ENCODE assay signal across 1 cellular context in the genomic region with DNA sequence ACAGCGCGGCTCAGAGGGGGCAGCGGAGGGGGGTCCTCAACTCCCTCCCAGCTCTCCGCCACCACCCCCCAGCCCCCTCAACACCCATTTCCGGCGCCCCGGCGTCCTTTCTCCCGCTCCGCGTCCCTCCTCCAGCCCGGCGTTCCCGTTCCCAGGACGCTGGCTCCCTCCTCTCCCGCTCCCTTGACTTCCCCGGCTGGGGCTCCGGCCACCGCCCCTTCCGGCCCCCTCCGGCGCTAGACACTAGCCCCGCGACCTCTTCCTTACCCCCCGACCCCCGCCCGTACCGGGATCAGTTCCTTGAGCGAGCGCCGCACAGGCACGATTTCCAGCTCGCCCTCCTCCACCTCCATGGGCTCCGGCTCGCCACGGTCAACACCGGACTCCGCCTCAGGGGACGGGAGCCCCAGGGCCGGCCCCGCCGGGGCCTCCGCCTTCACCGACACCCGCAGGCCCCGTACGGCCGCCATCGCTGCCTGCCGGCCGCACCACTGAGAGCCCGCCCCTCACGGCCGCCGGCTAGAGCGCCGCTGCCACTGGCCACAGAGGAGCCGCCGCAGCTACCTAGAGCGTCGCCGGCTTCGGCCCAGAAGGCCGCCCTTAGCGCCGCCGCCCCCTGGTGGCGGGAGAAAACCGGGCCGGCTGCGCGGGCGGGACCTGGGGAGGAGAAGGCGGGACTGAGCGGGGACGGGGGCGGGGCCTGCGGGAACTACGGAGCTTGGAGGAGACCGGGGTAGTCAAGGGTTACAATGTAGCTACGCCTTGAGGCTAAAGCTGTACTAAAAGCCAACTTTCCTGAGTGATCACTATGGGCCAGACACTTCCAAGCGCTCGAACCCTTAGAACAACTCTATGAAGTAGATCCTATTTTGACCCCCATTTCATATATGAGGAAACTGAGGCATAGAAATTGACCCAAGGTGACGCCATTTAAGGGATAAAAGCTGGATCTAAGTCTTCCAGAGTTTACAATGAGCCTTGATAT.
A peak's percentile ranks its signal among the peaks of the same experiment; 100 is the strongest.
TF ChIP-seq lines count a peak whose summit lies in the region.

A gene with protein sequence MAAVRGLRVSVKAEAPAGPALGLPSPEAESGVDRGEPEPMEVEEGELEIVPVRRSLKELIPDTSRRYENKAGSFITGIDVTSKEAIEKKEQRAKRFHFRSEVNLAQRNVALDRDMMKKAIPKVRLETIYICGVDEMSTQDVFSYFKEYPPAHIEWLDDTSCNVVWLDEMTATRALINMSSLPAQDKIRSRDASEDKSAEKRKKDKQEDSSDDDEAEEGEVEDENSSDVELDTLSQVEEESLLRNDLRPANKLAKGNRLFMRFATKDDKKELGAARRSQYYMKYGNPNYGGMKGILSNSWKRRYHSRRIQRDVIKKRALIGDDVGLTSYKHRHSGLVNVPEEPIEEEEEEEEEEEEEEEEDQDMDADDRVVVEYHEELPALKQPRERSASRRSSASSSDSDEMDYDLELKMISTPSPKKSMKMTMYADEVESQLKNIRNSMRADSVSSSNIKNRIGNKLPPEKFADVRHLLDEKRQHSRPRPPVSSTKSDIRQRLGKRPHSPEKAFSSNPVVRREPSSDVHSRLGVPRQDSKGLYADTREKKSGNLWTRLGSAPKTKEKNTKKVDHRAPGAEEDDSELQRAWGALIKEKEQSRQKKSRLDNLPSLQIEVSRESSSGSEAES (minus strand): TSS at position 493 of the 985 bp plus-strand sequence. CDS start 23 bp downstream, at position 470.

TF ChIP-seq in K562, 482 proteins besides CTCF, POLR2A, EP300 and RAD21 (continued from another document and continues in another):
- TF ChIP-seq SNRNP70 (optimal IDR thresholded peaks at IDR 0.05; ENCODE audit: low read depth, low read length) = no peak
- no peak for TF ChIP-seq SMARCC2 (IDR thresholded peaks at IDR 0.05; ENCODE audit: low read depth)
- TF ChIP-seq ZNF347 (CRISPR knock-in tag; IDR thresholded peaks at IDR 0.05; ENCODE audit: low read depth) = no peak
- 0 out of 2 replicates have a peak, but pooled peaks have one; percentile 50 for TF ChIP-seq ZBED1 (IDR thresholded peaks at IDR 0.05)
- no peak for TF ChIP-seq ZNF165 (CRISPR knock-in tag; IDR thresholded peaks at IDR 0.05; ENCODE audit: borderline replicate concordance)
- TF ChIP-seq, protein P1, sequence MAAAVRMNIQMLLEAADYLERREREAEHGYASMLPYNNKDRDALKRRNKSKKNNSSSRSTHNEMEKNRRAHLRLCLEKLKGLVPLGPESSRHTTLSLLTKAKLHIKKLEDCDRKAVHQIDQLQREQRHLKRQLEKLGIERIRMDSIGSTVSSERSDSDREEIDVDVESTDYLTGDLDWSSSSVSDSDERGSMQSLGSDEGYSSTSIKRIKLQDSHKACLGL (CRISPR knock-in tag; IDR thresholded peaks at IDR 0.05; ENCODE audit: borderline replicate concordance, poor library complexity, severe bottlenecking) = no peak
- TF ChIP-seq TCF7 (IDR thresholded peaks at IDR 0.05; ENCODE audit: borderline replicate concordance) = no peak
- no peak for TF ChIP-seq ZNF830 (CRISPR knock-in tag; IDR thresholded peaks at IDR 0.05)
- 0 out of 2 replicates have a peak, but pooled peaks have one; percentile 55 for TF ChIP-seq HNRNPL (IDR thresholded peaks at IDR 0.05; ENCODE audit: low read depth, low read length)
- 0 out of 2 replicates have a peak, but pooled peaks have one; percentile 67 for TF ChIP-seq ZNF431 (CRISPR knock-in tag; IDR thresholded peaks at IDR 0.05)
- no peak for TF ChIP-seq GTF2A2 (tag; IDR thresholded peaks at IDR 0.05)
- peak; percentile 66; the same call in 1 of the 2 replicates for TF ChIP-seq FOXP1 (CRISPR knock-in tag; IDR thresholded peaks at IDR 0.05)
- no peak for TF ChIP-seq ZNF764 (CRISPR knock-in tag; IDR thresholded peaks at IDR 0.05; ENCODE audit: low read depth)
- TF ChIP-seq, protein P2, sequence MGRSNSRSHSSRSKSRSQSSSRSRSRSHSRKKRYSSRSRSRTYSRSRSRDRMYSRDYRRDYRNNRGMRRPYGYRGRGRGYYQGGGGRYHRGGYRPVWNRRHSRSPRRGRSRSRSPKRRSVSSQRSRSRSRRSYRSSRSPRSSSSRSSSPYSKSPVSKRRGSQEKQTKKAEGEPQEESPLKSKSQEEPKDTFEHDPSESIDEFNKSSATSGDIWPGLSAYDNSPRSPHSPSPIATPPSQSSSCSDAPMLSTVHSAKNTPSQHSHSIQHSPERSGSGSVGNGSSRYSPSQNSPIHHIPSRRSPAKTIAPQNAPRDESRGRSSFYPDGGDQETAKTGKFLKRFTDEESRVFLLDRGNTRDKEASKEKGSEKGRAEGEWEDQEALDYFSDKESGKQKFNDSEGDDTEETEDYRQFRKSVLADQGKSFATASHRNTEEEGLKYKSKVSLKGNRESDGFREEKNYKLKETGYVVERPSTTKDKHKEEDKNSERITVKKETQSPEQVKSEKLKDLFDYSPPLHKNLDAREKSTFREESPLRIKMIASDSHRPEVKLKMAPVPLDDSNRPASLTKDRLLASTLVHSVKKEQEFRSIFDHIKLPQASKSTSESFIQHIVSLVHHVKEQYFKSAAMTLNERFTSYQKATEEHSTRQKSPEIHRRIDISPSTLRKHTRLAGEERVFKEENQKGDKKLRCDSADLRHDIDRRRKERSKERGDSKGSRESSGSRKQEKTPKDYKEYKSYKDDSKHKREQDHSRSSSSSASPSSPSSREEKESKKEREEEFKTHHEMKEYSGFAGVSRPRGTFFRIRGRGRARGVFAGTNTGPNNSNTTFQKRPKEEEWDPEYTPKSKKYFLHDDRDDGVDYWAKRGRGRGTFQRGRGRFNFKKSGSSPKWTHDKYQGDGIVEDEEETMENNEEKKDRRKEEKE (IDR thresholded peaks at IDR 0.05; ENCODE audit: borderline replicate concordance in 1 of 2, control insufficient read depth in 1 of 2, low read depth in 2 of 2, low read length in 1 of 2) = peak in 1 of 2 experiments; percentile 73; a peak in 1 of 4 replicates
- TF ChIP-seq ARID2 (IDR thresholded peaks at IDR 0.05) = no peak
- TF ChIP-seq ATF7 (IDR thresholded peaks at IDR 0.05) = peak; percentile 67; the same call in 1 of the 2 replicates
- no peak for TF ChIP-seq DNMT1 (IDR thresholded peaks at IDR 0.05)
- TF ChIP-seq HLTF (IDR thresholded peaks at IDR 0.05) = no peak
- TF ChIP-seq HNRNPLL (IDR thresholded peaks at IDR 0.05; ENCODE audit: low read depth, low read length, poor library complexity, severe bottlenecking) = peak; percentile 87
- no peak; the same call in 1 of the 2 replicates for TF ChIP-seq ZNF589 (CRISPR knock-in tag; IDR thresholded peaks at IDR 0.05; ENCODE audit: low read depth)
- TF ChIP-seq, protein P3, sequence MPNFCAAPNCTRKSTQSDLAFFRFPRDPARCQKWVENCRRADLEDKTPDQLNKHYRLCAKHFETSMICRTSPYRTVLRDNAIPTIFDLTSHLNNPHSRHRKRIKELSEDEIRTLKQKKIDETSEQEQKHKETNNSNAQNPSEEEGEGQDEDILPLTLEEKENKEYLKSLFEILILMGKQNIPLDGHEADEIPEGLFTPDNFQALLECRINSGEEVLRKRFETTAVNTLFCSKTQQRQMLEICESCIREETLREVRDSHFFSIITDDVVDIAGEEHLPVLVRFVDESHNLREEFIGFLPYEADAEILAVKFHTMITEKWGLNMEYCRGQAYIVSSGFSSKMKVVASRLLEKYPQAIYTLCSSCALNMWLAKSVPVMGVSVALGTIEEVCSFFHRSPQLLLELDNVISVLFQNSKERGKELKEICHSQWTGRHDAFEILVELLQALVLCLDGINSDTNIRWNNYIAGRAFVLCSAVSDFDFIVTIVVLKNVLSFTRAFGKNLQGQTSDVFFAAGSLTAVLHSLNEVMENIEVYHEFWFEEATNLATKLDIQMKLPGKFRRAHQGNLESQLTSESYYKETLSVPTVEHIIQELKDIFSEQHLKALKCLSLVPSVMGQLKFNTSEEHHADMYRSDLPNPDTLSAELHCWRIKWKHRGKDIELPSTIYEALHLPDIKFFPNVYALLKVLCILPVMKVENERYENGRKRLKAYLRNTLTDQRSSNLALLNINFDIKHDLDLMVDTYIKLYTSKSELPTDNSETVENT (CRISPR knock-in tag; IDR thresholded peaks at IDR 0.05) = peak; percentile 99
- TF ChIP-seq SOX6 (IDR thresholded peaks at IDR 0.05) = peak; percentile 60; the same call in 1 of the 2 replicates
- peak; percentile 83 for TF ChIP-seq EGR1 (conservative IDR thresholded peaks at IDR 0.05)
- no peak for TF ChIP-seq MYBL2 (IDR thresholded peaks at IDR 0.05; ENCODE audit: low read depth)
- TF ChIP-seq MYBL2 (CRISPR knock-in tag; IDR thresholded peaks at IDR 0.05; ENCODE audit: borderline replicate concordance) = no peak
- TF ChIP-seq, protein P4, sequence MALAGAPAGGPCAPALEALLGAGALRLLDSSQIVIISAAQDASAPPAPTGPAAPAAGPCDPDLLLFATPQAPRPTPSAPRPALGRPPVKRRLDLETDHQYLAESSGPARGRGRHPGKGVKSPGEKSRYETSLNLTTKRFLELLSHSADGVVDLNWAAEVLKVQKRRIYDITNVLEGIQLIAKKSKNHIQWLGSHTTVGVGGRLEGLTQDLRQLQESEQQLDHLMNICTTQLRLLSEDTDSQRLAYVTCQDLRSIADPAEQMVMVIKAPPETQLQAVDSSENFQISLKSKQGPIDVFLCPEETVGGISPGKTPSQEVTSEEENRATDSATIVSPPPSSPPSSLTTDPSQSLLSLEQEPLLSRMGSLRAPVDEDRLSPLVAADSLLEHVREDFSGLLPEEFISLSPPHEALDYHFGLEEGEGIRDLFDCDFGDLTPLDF (CRISPR knock-in tag; IDR thresholded peaks at IDR 0.05) = peak; percentile 90
- TF ChIP-seq, protein P5, sequence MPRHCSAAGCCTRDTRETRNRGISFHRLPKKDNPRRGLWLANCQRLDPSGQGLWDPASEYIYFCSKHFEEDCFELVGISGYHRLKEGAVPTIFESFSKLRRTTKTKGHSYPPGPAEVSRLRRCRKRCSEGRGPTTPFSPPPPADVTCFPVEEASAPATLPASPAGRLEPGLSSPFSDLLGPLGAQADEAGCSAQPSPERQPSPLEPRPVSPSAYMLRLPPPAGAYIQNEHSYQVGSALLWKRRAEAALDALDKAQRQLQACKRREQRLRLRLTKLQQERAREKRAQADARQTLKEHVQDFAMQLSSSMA (CRISPR knock-in tag; IDR thresholded peaks at IDR 0.05) = no peak
- TF ChIP-seq, protein P6, sequence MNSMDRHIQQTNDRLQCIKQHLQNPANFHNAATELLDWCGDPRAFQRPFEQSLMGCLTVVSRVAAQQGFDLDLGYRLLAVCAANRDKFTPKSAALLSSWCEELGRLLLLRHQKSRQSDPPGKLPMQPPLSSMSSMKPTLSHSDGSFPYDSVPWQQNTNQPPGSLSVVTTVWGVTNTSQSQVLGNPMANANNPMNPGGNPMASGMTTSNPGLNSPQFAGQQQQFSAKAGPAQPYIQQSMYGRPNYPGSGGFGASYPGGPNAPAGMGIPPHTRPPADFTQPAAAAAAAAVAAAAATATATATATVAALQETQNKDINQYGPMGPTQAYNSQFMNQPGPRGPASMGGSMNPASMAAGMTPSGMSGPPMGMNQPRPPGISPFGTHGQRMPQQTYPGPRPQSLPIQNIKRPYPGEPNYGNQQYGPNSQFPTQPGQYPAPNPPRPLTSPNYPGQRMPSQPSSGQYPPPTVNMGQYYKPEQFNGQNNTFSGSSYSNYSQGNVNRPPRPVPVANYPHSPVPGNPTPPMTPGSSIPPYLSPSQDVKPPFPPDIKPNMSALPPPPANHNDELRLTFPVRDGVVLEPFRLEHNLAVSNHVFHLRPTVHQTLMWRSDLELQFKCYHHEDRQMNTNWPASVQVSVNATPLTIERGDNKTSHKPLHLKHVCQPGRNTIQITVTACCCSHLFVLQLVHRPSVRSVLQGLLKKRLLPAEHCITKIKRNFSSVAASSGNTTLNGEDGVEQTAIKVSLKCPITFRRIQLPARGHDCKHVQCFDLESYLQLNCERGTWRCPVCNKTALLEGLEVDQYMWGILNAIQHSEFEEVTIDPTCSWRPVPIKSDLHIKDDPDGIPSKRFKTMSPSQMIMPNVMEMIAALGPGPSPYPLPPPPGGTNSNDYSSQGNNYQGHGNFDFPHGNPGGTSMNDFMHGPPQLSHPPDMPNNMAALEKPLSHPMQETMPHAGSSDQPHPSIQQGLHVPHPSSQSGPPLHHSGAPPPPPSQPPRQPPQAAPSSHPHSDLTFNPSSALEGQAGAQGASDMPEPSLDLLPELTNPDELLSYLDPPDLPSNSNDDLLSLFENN (IDR thresholded peaks at IDR 0.05; ENCODE audit: low read depth in 2 of 2, low read length in 2 of 2) = 0 out of 4 replicates have a peak, but pooled peaks of 1 of the 2 experiments have one; percentile 29
- TF ChIP-seq HMGN3 (IDR thresholded peaks at IDR 0.05; ENCODE audit: borderline replicate concordance, extremely low read depth, insufficient read length, low read depth, low read length) = peak; percentile 81
- TF ChIP-seq, protein P7, sequence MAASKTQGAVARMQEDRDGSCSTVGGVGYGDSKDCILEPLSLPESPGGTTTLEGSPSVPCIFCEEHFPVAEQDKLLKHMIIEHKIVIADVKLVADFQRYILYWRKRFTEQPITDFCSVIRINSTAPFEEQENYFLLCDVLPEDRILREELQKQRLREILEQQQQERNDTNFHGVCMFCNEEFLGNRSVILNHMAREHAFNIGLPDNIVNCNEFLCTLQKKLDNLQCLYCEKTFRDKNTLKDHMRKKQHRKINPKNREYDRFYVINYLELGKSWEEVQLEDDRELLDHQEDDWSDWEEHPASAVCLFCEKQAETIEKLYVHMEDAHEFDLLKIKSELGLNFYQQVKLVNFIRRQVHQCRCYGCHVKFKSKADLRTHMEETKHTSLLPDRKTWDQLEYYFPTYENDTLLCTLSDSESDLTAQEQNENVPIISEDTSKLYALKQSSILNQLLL (CRISPR knock-in tag; IDR thresholded peaks at IDR 0.05; ENCODE audit: borderline replicate concordance) = no peak
- TF ChIP-seq, protein P8, sequence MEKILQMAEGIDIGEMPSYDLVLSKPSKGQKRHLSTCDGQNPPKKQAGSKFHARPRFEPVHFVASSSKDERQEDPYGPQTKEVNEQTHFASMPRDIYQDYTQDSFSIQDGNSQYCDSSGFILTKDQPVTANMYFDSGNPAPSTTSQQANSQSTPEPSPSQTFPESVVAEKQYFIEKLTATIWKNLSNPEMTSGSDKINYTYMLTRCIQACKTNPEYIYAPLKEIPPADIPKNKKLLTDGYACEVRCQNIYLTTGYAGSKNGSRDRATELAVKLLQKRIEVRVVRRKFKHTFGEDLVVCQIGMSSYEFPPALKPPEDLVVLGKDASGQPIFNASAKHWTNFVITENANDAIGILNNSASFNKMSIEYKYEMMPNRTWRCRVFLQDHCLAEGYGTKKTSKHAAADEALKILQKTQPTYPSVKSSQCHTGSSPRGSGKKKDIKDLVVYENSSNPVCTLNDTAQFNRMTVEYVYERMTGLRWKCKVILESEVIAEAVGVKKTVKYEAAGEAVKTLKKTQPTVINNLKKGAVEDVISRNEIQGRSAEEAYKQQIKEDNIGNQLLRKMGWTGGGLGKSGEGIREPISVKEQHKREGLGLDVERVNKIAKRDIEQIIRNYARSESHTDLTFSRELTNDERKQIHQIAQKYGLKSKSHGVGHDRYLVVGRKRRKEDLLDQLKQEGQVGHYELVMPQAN (IDR thresholded peaks at IDR 0.05; ENCODE audit: borderline replicate concordance) = no peak
- TF ChIP-seq, protein P9, sequence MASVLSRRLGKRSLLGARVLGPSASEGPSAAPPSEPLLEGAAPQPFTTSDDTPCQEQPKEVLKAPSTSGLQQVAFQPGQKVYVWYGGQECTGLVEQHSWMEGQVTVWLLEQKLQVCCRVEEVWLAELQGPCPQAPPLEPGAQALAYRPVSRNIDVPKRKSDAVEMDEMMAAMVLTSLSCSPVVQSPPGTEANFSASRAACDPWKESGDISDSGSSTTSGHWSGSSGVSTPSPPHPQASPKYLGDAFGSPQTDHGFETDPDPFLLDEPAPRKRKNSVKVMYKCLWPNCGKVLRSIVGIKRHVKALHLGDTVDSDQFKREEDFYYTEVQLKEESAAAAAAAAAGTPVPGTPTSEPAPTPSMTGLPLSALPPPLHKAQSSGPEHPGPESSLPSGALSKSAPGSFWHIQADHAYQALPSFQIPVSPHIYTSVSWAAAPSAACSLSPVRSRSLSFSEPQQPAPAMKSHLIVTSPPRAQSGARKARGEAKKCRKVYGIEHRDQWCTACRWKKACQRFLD (CRISPR knock-in tag; IDR thresholded peaks at IDR 0.05) = peak; percentile 46; the same call in 1 of the 2 replicates
- peak; percentile 44; the same call in 1 of the 2 replicates for TF ChIP-seq GATAD2A (IDR thresholded peaks at IDR 0.05)
- TF ChIP-seq FOXJ2 (tag; IDR thresholded peaks at IDR 0.05) = no peak
- TF ChIP-seq NFRKB (IDR thresholded peaks at IDR 0.05; ENCODE audit: low read depth) = 0 out of 2 replicates have a peak, but pooled peaks have one; percentile 30
- no peak for TF ChIP-seq MAFG (tag; conservative IDR thresholded peaks at IDR 0.05)
